Comparison of ENCODE assay signal across 8 cellular contexts in the genomic region with DNA sequence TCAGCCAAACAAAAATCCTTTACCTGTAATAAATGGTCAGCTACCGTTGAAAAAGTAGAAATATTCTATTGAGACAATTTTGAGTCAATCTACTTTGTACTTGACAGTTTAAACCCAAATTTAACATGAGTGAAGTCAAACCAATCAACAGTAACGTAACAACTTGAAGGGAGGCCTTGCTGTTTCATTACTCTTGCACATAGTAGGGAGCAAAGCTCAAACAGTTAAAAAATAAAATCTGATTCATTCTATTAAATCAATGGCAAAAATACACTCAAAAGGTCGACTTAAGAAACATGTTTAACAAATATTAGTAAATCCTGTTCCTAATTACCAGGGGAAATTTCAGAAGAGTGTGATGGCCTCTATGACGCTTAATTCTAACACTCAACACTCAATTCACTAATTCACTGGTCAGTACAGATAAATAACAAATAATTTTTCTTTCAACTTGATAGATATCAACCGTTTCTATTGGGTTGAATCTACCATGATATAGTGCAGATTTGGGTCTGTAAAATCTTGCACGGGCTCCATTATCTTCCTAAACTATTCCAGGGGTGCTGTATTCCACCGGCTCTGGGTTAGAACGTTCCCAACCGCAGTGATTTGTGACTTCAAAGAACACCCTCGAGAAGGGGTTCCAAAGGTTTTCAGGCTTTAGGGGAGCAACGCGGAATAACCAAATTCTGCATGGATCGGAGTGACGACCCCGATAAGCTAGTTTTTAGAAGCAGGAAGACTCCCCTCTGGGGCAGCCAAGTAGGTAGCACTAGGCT. TPM values are rescaled to one million over a fixed set of nuclear protein-coding genes. Genes with fewer than 3 reads are reported as not detected.
DNase-seq lines count a peak whose midpoint lies in the region; ATAC-seq and TF ChIP-seq lines count a peak whose summit lies in the region.

No MANE protein-coding gene starts in this region.

- no peaks in the 10 kb centered on the region for H3K9me3 Mint-ChIP-seq in T-helper 2 cell treated with Interferon-gamma antibody and Interleukin-4, amounts not matched to agents 5 μg/mL and 100 μg/mL, for 36 hours
- no peaks in the 10 kb centered on the region for H3K9me3 Mint-ChIP-seq in activated naive CD8-positive, alpha-beta T cell treated with anti-CD3 and anti-CD28 coated beads for 36 hours

- no peak for TF ChIP-seq POLR2A in testis (IDR thresholded peaks at IDR 0.05)

- no peak for TF ChIP-seq CTCF in left lung (IDR thresholded peaks at IDR 0.05)
- no peak for TF ChIP-seq CTCF in testis (IDR thresholded peaks at IDR 0.05)

- intact Hi-C loops in left lung (cut with DNase I) = no loop called here
- intact Hi-C loops in testis (cut with DNase I; ENCODE audit: low total_unique reads) = no loop called here

- H3K9me3 ChIP-seq in left lung = no peaks in the 10 kb centered on the region
- no peaks in the 10 kb centered on the region for H3K9me3 ChIP-seq in testis

- H3K36me3 Mint-ChIP-seq in T-helper 2 cell treated with Interferon-gamma antibody and Interleukin-4, amounts not matched to agents 5 μg/mL and 100 μg/mL, for 36 hours (ENCODE audit: low read depth) = peaks cover 6% of the 10 kb centered on the region
- H3K36me3 Mint-ChIP-seq in activated naive CD8-positive, alpha-beta T cell treated with anti-CD3 and anti-CD28 coated beads for 36 hours = peaks cover 13% of the 10 kb centered on the region

- H3K27ac ChIP-seq in left lung (peak overlapping the region; percentile 89 to 92), testis (peak overlapping the region in 1 of 2 donors; percentile 92)

- H3K36me3 ChIP-seq in left lung (no peaks in the 10 kb centered on the region), testis (ENCODE audit: low read depth, missing control alignments) (no peaks in the 10 kb centered on the region)

- peaks cover 3% of the 10 kb centered on the region for H3K27me3 Mint-ChIP-seq in T-helper 2 cell treated with Interferon-gamma antibody and Interleukin-4, amounts not matched to agents 5 μg/mL and 100 μg/mL, for 36 hours (ENCODE audit: low read depth)
- no peaks in the 10 kb centered on the region for H3K27me3 Mint-ChIP-seq in activated naive CD8-positive, alpha-beta T cell treated with anti-CD3 and anti-CD28 coated beads for 36 hours

- 21 to 23% methylated on average over 15 of the region's 15 CpGs for WGBS in testis, 2 donors

- no peaks in the 10 kb centered on the region for H3K27me3 ChIP-seq in left lung
- no peaks in the 10 kb centered on the region for H3K27me3 ChIP-seq in testis

- H3K4me3 ChIP-seq in left lung (peak overlapping the region; percentile 59 to 72), testis (peak overlapping the region; percentile 60 to 71)

- peak overlapping the region; percentile 80 for H3K27ac Mint-ChIP-seq in T-helper 2 cell treated with Interferon-gamma antibody and Interleukin-4, amounts not matched to agents 5 μg/mL and 100 μg/mL, for 36 hours
- peak overlapping the region; percentile 82 for H3K27ac Mint-ChIP-seq in activated naive CD8-positive, alpha-beta T cell treated with anti-CD3 and anti-CD28 coated beads for 36 hours

- peak overlapping the region; percentile 87 for H3K4me3 Mint-ChIP-seq in T-helper 2 cell treated with Interferon-gamma antibody and Interleukin-4, amounts not matched to agents 5 μg/mL and 100 μg/mL, for 36 hours
- peak overlapping the region; percentile 85 for H3K4me3 Mint-ChIP-seq in activated naive CD8-positive, alpha-beta T cell treated with anti-CD3 and anti-CD28 coated beads for 36 hours

- no peak for ATAC-seq in left lung

- peaks cover 7 to 39% of the 10 kb centered on the region in 2 donors for H3K4me1 ChIP-seq in left lung
- H3K4me1 ChIP-seq in testis = peaks cover 7% of the 10 kb centered on the region

- peaks cover 44% of the 10 kb centered on the region for H3K4me1 Mint-ChIP-seq in T-helper 2 cell treated with Interferon-gamma antibody and Interleukin-4, amounts not matched to agents 5 μg/mL and 100 μg/mL, for 36 hours (ENCODE audit: low read depth)
- peaks cover 49% of the 10 kb centered on the region for H3K4me1 Mint-ChIP-seq in activated naive CD8-positive, alpha-beta T cell treated with anti-CD3 and anti-CD28 coated beads for 36 hours

- no peak for DNase-seq in T-helper 2 cell treated with Interferon-gamma antibody and Interleukin-4, amounts not matched to agents 5 μg/mL and 100 μg/mL, for 36 hours (ENCODE audit: low spot score)
- DNase-seq in T-helper 2 cell = no peak
- DNase-seq in activated naive CD8-positive, alpha-beta T cell treated with anti-CD3 and anti-CD28 coated beads for 36 hours = no peak
- no peak for DNase-seq in left lung
- DNase-seq in testis = no peak
- no peak for DNase-seq in stimulated activated CD8-positive, alpha-beta memory T cell treated with anti-CD3 and anti-CD28 coated beads, Interleukin-4, amount 100 ng/mL, for 48 hours
- DNase-seq in NCI-H2196 (lab: John Stamatoyannopoulos, UW; ENCODE audit: unreplicated experiment) = no peak
- no peak for DNase-seq in hippocampal formation (lab: John Stamatoyannopoulos, UW)

RNA-seq across cellular contexts. Expression of a gene that starts 1.4 kb away (rescaled TPM):
- 10 to 100 TPM; 38.6 to 44.0 TPM for total RNA-seq in activated naive CD8-positive, alpha-beta T cell treated with anti-CD3 and anti-CD28 coated beads for 36 hours
- total RNA-seq in left lung (10 to 100 TPM; 20.9 to 23.8 TPM), testis (10 to 100 TPM; 29.5 to 39.8 TPM)
- polyA plus RNA-seq in testis (ENCODE audit: insufficient read depth, low read depth, low replicate concordance) = 31.3 TPM
